ENCODE assay signal across 31 cellular contexts in genomic region chr6:161264181-161264580, GRCh38.
"Had no signal": no experiment of that assay in that cellular context is flagged by ENCODE, and none has a peak within 500 bp of the region (broad histone marks: within the 10 kb centered on the region; RNA-seq: fewer than 3 reads in every experiment).

No MANE protein-coding gene starts in this region.

- H3K27me3 ChIP-seq: ascending aorta, cardiac muscle cell, MG63, Peyer's patch had no signal

- H3K9me3 Mint-ChIP-seq: activated CD4-positive, alpha-beta T cell treated with anti-CD3 and anti-CD28 coated beads, Interleukin-2, amount 10 ng/mL, durations not matched to agents 24 days and 14 days; activated CD8-positive, alpha-beta T cell treated with anti-CD3 and anti-CD28 coated beads for 36 hours; activated naive CD4-positive, alpha-beta T cell treated with anti-CD3 and anti-CD28 coated beads, Interleukin-2, amount 50 U/mL, for 24 hours; activated naive CD8-positive, alpha-beta T cell treated with anti-CD3 and anti-CD28 coated beads, Interleukin-2, amount 10 ng/mL, durations not matched to agents 7 days and 5 days; activated T-cell treated with anti-CD3 and anti-CD28 coated beads, Interleukin-2, amount 50 U/mL, for 72 hours; activated T-helper 17 cell treated with anti-CD3 and anti-CD28 coated beads, Interleukin-2, amount 50 U/mL, for 72 hours; T-helper 2 cell treated with Interferon-gamma antibody and Interleukin-4, amounts not matched to agents 5 μg/mL and 100 μg/mL, for 36 hours had no signal

- DNase-seq: activated CD4-positive, alpha-beta T cell treated with anti-CD3 and anti-CD28 coated beads, Interleukin-2, amount 10 ng/mL, durations not matched to agents 24 days and 14 days; activated CD4-positive, alpha-beta T cell treated with anti-CD3 and anti-CD28 coated beads, Interleukin-2, amount 50 U/mL, for 4 hours; activated CD8-positive, alpha-beta T cell treated with anti-CD3 and anti-CD28 coated beads for 36 hours; activated gamma-delta T cell; activated naive CD4-positive, alpha-beta T cell treated with Interleukin-2 at 50 U/mL for 16 hours; activated naive CD8-positive, alpha-beta T cell treated with anti-CD3 and anti-CD28 coated beads, Interleukin-2, amount 10 ng/mL, durations not matched to agents 7 days and 5 days; activated T-cell treated with anti-CD3 and anti-CD28 coated beads, Interleukin-2, amount 50 U/mL, for 1 hour; activated T-cell treated with anti-CD3 and anti-CD28 coated beads, Interleukin-2, amount 50 U/mL, for 72 hours; amygdala; Kasumi-1; KG1; MG63; NCI-H1048; NCI-H1105 treated with DMSO at 0.1 percent for 48 hours; NCI-H1436; NCI-H1694; NCI-H1930; NCI-H2081 treated with DMSO at 0.1 percent for 48 hours; NCI-H226; NCI-H524 treated with DMSO at 0.1 percent for 48 hours; PC-3; Peyer's patch; RPMI8226; SIG-M5; SW 1271 had no signal

- H3K4me3 Mint-ChIP-seq: activated CD4-positive, alpha-beta T cell treated with anti-CD3 and anti-CD28 coated beads, Interleukin-2, amount 10 ng/mL, durations not matched to agents 24 days and 14 days; activated CD8-positive, alpha-beta T cell treated with anti-CD3 and anti-CD28 coated beads for 36 hours; activated naive CD4-positive, alpha-beta T cell treated with anti-CD3 and anti-CD28 coated beads, Interleukin-2, amount 50 U/mL, for 24 hours; activated naive CD8-positive, alpha-beta T cell treated with anti-CD3 and anti-CD28 coated beads, Interleukin-2, amount 10 ng/mL, durations not matched to agents 7 days and 5 days; activated T-cell treated with anti-CD3 and anti-CD28 coated beads, Interleukin-2, amount 50 U/mL, for 72 hours; activated T-helper 17 cell treated with anti-CD3 and anti-CD28 coated beads, Interleukin-2, amount 50 U/mL, for 72 hours; T-helper 2 cell treated with Interferon-gamma antibody and Interleukin-4, amounts not matched to agents 5 μg/mL and 100 μg/mL, for 36 hours had no signal

- H3K9me3 ChIP-seq: ascending aorta, MG63, Peyer's patch had no signal

- H3K27me3 Mint-ChIP-seq: activated CD4-positive, alpha-beta T cell treated with anti-CD3 and anti-CD28 coated beads, Interleukin-2, amount 10 ng/mL, durations not matched to agents 24 days and 14 days; activated CD8-positive, alpha-beta T cell treated with anti-CD3 and anti-CD28 coated beads for 36 hours; activated naive CD4-positive, alpha-beta T cell treated with anti-CD3 and anti-CD28 coated beads, Interleukin-2, amount 50 U/mL, for 24 hours; activated naive CD8-positive, alpha-beta T cell treated with anti-CD3 and anti-CD28 coated beads, Interleukin-2, amount 10 ng/mL, durations not matched to agents 7 days and 5 days; activated T-helper 17 cell treated with anti-CD3 and anti-CD28 coated beads, Interleukin-2, amount 50 U/mL, for 72 hours had no signal

- H3K4me1 ChIP-seq: ascending aorta, Peyer's patch had no signal

- H3K27ac Mint-ChIP-seq: activated CD4-positive, alpha-beta T cell treated with anti-CD3 and anti-CD28 coated beads, Interleukin-2, amount 10 ng/mL, durations not matched to agents 24 days and 14 days; activated CD8-positive, alpha-beta T cell treated with anti-CD3 and anti-CD28 coated beads for 36 hours; activated naive CD4-positive, alpha-beta T cell treated with anti-CD3 and anti-CD28 coated beads, Interleukin-2, amount 50 U/mL, for 24 hours; activated naive CD8-positive, alpha-beta T cell treated with anti-CD3 and anti-CD28 coated beads, Interleukin-2, amount 10 ng/mL, durations not matched to agents 7 days and 5 days; activated T-cell treated with anti-CD3 and anti-CD28 coated beads, Interleukin-2, amount 50 U/mL, for 72 hours; activated T-helper 17 cell treated with anti-CD3 and anti-CD28 coated beads, Interleukin-2, amount 50 U/mL, for 72 hours had no signal

- H3K4me3 ChIP-seq: ascending aorta, cardiac muscle cell, MG63, Peyer's patch had no signal

- ATAC-seq: activated CD8-positive, alpha-beta T cell treated with anti-CD3 and anti-CD28 coated beads for 36 hours; activated T-cell treated with anti-CD3 and anti-CD28 coated beads, Interleukin-2, amount 50 U/mL, for 72 hours; activated T-helper 17 cell treated with anti-CD3 and anti-CD28 coated beads, Interleukin-2, amount 50 U/mL, for 72 hours; PC-3; Right ventricle myocardium inferior had no signal

- H3K4me1 Mint-ChIP-seq: activated naive CD4-positive, alpha-beta T cell treated with anti-CD3 and anti-CD28 coated beads, Interleukin-2, amount 50 U/mL, for 24 hours; activated naive CD8-positive, alpha-beta T cell treated with anti-CD3 and anti-CD28 coated beads, Interleukin-2, amount 10 ng/mL, durations not matched to agents 7 days and 5 days had no signal

- H3K27ac ChIP-seq: ascending aorta, cardiac muscle cell, Peyer's patch had no signal

- H3K36me3 ChIP-seq: ascending aorta, cardiac muscle cell, Peyer's patch had no signal

- H3K36me3 Mint-ChIP-seq: activated naive CD4-positive, alpha-beta T cell treated with anti-CD3 and anti-CD28 coated beads, Interleukin-2, amount 50 U/mL, for 24 hours; activated naive CD8-positive, alpha-beta T cell treated with anti-CD3 and anti-CD28 coated beads, Interleukin-2, amount 10 ng/mL, durations not matched to agents 7 days and 5 days had no signal
